ENCODE assay signal across 2 cellular contexts in the genomic region with DNA sequence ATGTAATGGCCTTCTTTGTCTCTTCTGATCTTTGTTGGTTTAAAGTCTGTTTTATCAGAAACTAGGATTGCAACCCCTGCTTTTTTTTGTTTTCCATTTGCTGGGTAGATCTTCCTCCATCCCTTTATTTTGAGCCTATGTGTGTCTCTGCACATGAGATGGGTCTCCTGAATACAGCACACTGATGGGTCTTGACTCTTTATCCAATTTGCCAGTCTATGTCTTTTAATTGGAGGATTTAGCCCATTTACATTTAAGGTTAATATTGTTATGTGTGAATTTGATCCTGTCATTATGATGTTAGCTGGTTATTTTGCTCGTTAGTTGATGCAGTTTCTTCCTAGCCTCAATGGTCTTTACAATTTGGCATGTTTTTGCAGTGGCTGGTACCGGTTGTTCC. TPM values are rescaled to one million over a fixed set of nuclear protein-coding genes. Genes with fewer than 3 reads are reported as not detected.
DNase-seq lines count a peak whose midpoint lies in the region; ATAC-seq, FAIRE-seq and TF ChIP-seq lines count a peak whose summit lies in the region.
"Not testable (repeated sequence)": the region's sequence is repeated elsewhere in the genome, so short reads cannot be mapped to it uniquely, and the experiment has no call there.

No MANE protein-coding gene starts in this region.

- in situ Hi-C loops in K562 (cut with MboI) = not testable (repeated sequence)

- ATAC-seq in K562 = not testable (repeated sequence)

- H2AFZ ChIP-seq in K562 (ENCODE audit: low read depth, low read length) = not testable (repeated sequence)

- CTCF ChIA-PET in HEK293 (lab: Yijun Ruan, JAX); K562 (lab: Yijun Ruan, JAX; ENCODE audit: low intra/inter-chr PET ratio): not testable (repeated sequence)

- not testable (repeated sequence) for H3K4me1 ChIP-seq in HEK293 (ENCODE audit: control insufficient read depth, insufficient read depth, low read length); K562 (replicated peaks in 1 of 2; ENCODE audit: control insufficient read depth in 2 of 2, insufficient read depth in 2 of 2, low read length in 2 of 2)

- H3K4me3 ChIP-seq in HEK293 (ENCODE audit: low read depth, low read length); K562: not testable (repeated sequence)

- TF ChIP-seq EP300 in K562 (IDR thresholded peaks at IDR 0.05; ENCODE audit: low read length) = not testable (repeated sequence)

- not testable (repeated sequence) for BruUV-seq in K562 (replicated peaks; lab: Mats Ljungman, UMichigan)

- not testable (repeated sequence) for TF ChIP-seq RAD21 in K562 (CRISPR knock-in tag; conservative IDR thresholded peaks at IDR 0.05 in 1 of 2, IDR thresholded peaks at IDR 0.05 in 1 of 2)

- WGBS in K562 (ENCODE audit: insufficient coverage, low coverage, missing lambda C conversion rate) = no CpG with 5 or more reads among the region's 2 CpGs

- POLR2A ChIA-PET in HEK293 (lab: Yijun Ruan, JAX); K562 (lab: Yijun Ruan, JAX): not testable (repeated sequence)

- not testable (repeated sequence) for TF ChIP-seq POLR2A in K562 (conservative IDR thresholded peaks at IDR 0.05)

- DNase-seq in K562 (ENCODE audit: extremely low read depth in 1 of 4, low spot score in 3 of 4) = not testable (repeated sequence)

- not testable (repeated sequence) for H3K4me2 ChIP-seq in K562 (ENCODE audit: insufficient read depth, low read length)

- not testable (repeated sequence) for H3K27me3 ChIP-seq in K562 (ENCODE audit: control insufficient read depth in 2 of 2, insufficient read depth in 2 of 2, low read length in 2 of 2)

- H4K20me1 ChIP-seq in K562 (replicated peaks; ENCODE audit: control insufficient read depth, insufficient read depth, low read length) = not testable (repeated sequence)

- H3K36me3 ChIP-seq in HEK293 (ENCODE audit: control insufficient read depth in 2 of 2, insufficient read depth in 1 of 2, low read length in 2 of 2); K562 (ENCODE audit: control insufficient read depth, insufficient read depth, low read length): not testable (repeated sequence)

- peaks cover 30% of the 10 kb centered on the region for H3K79me2 ChIP-seq in K562 (ENCODE audit: control insufficient read depth, insufficient read depth, low read length)

- FAIRE-seq in K562 (lab: Jason Lieb, UNC) = not testable (repeated sequence)

- not testable (repeated sequence) for H3K9me3 ChIP-seq in HEK293 (ENCODE audit: control insufficient read depth, insufficient read depth, low read depth, low read length); K562 (replicated peaks; ENCODE audit: control insufficient read depth, insufficient read depth, low read depth, low read length)

- H3K9ac ChIP-seq in K562 (ENCODE audit: insufficient read depth in 1 of 2, low read depth in 2 of 2, low read length in 2 of 2) = not testable (repeated sequence)

- intact Hi-C loops in K562 (cut with micrococcal nuclease) = not testable (repeated sequence)

- not testable (repeated sequence) for H3K27ac ChIP-seq in HEK293 (ENCODE audit: extremely low read depth, low read depth, low read length); K562 (ENCODE audit: extremely low read depth, low read depth, low read length)

- not testable (repeated sequence) for H3K9me1 ChIP-seq in K562 (ENCODE audit: control insufficient read depth, insufficient read depth, low read length)

- not testable (repeated sequence) for TF ChIP-seq CTCF in HEK293 (tag by site-specific recombination; IDR thresholded peaks at IDR 0.05); K562 (IDR thresholded peaks at IDR 0.05 in 2 of 3, conservative IDR thresholded peaks at IDR 0.05 in 1 of 3; ENCODE audit: insufficient read depth in 2 of 3, low read depth in 1 of 3, low read length in 3 of 3)

TF ChIP-seq in HEK293, 187 proteins besides CTCF, POLR2A, EP300 and RAD21:
- TF ChIP-seq ZNF529 (tag by site-specific recombination; IDR thresholded peaks at IDR 0.05; ENCODE audit: insufficient replicate concordance) = peak; percentile 62

TF ChIP-seq in K562, 482 proteins besides CTCF, POLR2A, EP300 and RAD21:
- TF ChIP-seq ZNF507 (tag; conservative IDR thresholded peaks at IDR 0.05) = peak; percentile 90

RNA-seq across cellular contexts. Expression of gene HYCC2, which starts 37.1 kb away (rescaled TPM):
- total RNA-seq in K562 (2011; cell fraction: chromatin; rRNA removed; ENCODE audit: low replicate concordance) = 36.2 and 109 TPM in 2 replicates
- total RNA-seq in K562 (2011; cell fraction: nucleolus; rRNA removed) = 18.8 and 22.1 TPM in 2 replicates
- 55.3 and 96.3 TPM in 2 replicates for total RNA-seq in K562 (2011; cell fraction: nucleoplasm; rRNA removed)
- total RNA-seq in K562 (2014; rRNA removed) = 5.4 TPM in 2 replicates
- total RNA-seq in K562 (2014; rRNA removed; fragmentation: Illumina TruSeq; extraction: Trizol) = 15.6 and 16.9 TPM in 2 replicates
- 11.1 and 12.8 TPM in 2 replicates for total RNA-seq in K562 (2015; rRNA removed; fragmentation: Illumina TruSeq; extraction: Trizol)
- 18.9 and 20.0 TPM in 2 replicates for total RNA-seq in K562 (2021)
- 12.2 and 14.9 TPM in 2 replicates for polyA plus RNA-seq in K562 (2011; rRNA removed)
- polyA plus RNA-seq in K562 (2011; cell fraction: cytosol; rRNA removed) = 2.4 and 4.6 TPM in 2 replicates
- 12.1 and 15.4 TPM in 2 replicates for polyA plus RNA-seq in K562 (2011; cell fraction: nucleus; rRNA removed)
- polyA plus RNA-seq in K562 (2012) = 3.8 TPM in 2 replicates
- 6.3 and 8.5 TPM in 2 replicates for polyA plus RNA-seq in K562 (2014; fragmentation: Illumina TruSeq; extraction: Trizol)
- polyA plus RNA-seq in K562 (2014; fragmentation: Nextera tagmentation; extraction: Ambion mirVana) = 1 to 10 TPM; 7.5 to 9.8 TPM
- polyA plus RNA-seq in K562 (2014; rRNA removed) = 5.2 and 5.5 TPM in 2 replicates
- 33.9 and 39.3 TPM in 2 replicates for polyA minus RNA-seq in K562 (2011; rRNA and poly(A)+ RNA removed)
- 8.9 and 12.0 TPM in 2 replicates for polyA minus RNA-seq in K562 (2011; cell fraction: cytosol; rRNA and poly(A)+ RNA removed)
- polyA minus RNA-seq in K562 (2011; cell fraction: nucleus; rRNA and poly(A)+ RNA removed) = 23.7 and 39.7 TPM in 2 replicates

RNA-seq across cellular contexts. Expression of gene NDUFB3, which starts 37.4 kb away (rescaled TPM):
- total RNA-seq in K562 (2011; cell fraction: chromatin; rRNA removed; ENCODE audit: low replicate concordance) = 4.1 and 9.5 TPM in 2 replicates
- total RNA-seq in K562 (2011; cell fraction: nucleolus; rRNA removed) = 6.4 and 7.8 TPM in 2 replicates
- 11.7 and 11.8 TPM in 2 replicates for total RNA-seq in K562 (2011; cell fraction: nucleoplasm; rRNA removed)
- 116 and 156 TPM in 2 replicates for total RNA-seq in K562 (2014; rRNA removed)
- 202 and 209 TPM in 2 replicates for total RNA-seq in K562 (2014; rRNA removed; fragmentation: Illumina TruSeq; extraction: Trizol)
- total RNA-seq in K562 (2015; rRNA removed; fragmentation: Illumina TruSeq; extraction: Trizol) = 138 and 152 TPM in 2 replicates
- total RNA-seq in K562 (2021) = 127 and 142 TPM in 2 replicates
- polyA plus RNA-seq in K562 (2011; rRNA removed) = 121 and 152 TPM in 2 replicates
- polyA plus RNA-seq in K562 (2011; cell fraction: cytosol; rRNA removed) = 21.4 and 72.0 TPM in 2 replicates
- 13.2 and 33.7 TPM in 2 replicates for polyA plus RNA-seq in K562 (2011; cell fraction: nucleus; rRNA removed)
- polyA plus RNA-seq in K562 (2012) = 97.7 and 221 TPM in 2 replicates
- polyA plus RNA-seq in K562 (2014; fragmentation: Illumina TruSeq; extraction: Trizol) = 126 and 130 TPM in 2 replicates
- polyA plus RNA-seq in K562 (2014; fragmentation: Nextera tagmentation; extraction: Ambion mirVana) = 100 to 1,000 TPM; 679 to 786 TPM
- polyA plus RNA-seq in K562 (2014; rRNA removed) = 230 and 235 TPM in 2 replicates
- 53.1 and 53.6 TPM in 2 replicates for polyA minus RNA-seq in K562 (2011; rRNA and poly(A)+ RNA removed)
- 14.2 and 17.0 TPM in 2 replicates for polyA minus RNA-seq in K562 (2011; cell fraction: cytosol; rRNA and poly(A)+ RNA removed)
- 4.7 and 12.2 TPM in 2 replicates for polyA minus RNA-seq in K562 (2011; cell fraction: nucleus; rRNA and poly(A)+ RNA removed)
